In the genomic region with DNA sequence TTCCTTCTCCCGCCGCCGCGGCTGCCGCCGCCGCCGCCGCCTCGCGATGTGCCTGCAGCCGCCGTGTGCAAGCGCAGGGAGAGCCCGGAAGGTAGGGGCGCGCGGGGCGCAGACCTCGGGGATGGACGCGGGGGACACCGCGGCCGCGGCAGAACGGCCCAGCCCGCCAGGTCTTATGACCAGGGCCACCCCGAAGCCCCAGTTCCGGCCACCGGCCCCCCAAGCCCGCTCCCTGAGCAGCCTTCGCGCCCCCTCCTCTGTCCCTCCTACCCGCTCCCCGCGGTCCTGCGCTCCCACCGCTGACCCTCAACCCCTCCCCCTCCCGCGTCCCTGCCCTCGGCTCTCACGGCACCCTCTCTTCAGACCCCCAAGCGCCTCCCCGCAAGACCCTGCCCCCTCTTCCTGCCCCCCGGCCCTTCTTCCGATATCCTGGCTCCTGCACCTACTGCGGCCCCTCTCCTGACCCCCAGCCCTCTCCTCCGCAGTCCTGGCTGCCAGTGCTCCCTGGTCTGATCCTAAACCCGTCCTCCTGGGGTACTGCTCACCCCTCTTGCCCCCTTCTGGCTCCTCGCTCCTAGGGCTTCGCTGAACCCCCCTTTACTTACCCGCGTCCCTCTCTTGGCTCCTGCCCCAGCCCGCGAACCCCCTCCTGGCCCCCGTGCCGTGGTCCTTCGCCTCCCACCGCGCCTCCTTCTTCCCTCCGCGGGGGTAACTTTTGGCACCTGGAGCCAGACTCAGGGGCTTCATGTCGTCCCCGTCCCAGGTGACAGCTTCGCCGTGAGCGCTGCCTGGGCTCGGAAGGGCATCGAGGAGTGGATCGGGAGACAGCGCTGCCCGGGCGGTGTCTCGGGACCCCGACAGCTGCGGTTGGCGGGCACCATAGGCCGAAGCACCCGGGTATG, we compare ENCODE assay signal across 8 cellular contexts. TPM values are rescaled to one million over a fixed set of nuclear protein-coding genes. Genes with fewer than 3 reads are reported as not detected.
DNase-seq lines count a peak whose midpoint lies in the region; ATAC-seq and TF ChIP-seq lines count a peak whose summit lies in the region.

No MANE protein-coding gene starts in this region.

- peaks cover 0 to 7% (median 0%) of the 10 kb centered on the region in 7 donors for H3K9me3 Mint-ChIP-seq in CD14-positive monocyte
- H3K9me3 Mint-ChIP-seq in activated T-helper 17 cell treated with anti-CD3 and anti-CD28 coated beads, Interleukin-2, amount 50 U/mL, for 72 hours = peaks cover 6% of the 10 kb centered on the region

- peaks cover 55 to 71% (median 57%) of the 10 kb centered on the region in 3 donors for H3K27me3 Mint-ChIP-seq in CD14-positive monocyte (ENCODE audit: low read depth in 3 of 3)
- no peaks in the 10 kb centered on the region for H3K27me3 Mint-ChIP-seq in activated T-helper 17 cell treated with anti-CD3 and anti-CD28 coated beads, Interleukin-2, amount 50 U/mL, for 72 hours

- intact Hi-C loops in CD14-positive monocyte (cut with micrococcal nuclease) = loop anchor here (5.0 to 10.0 kb wide), 4 partner anchors 118 to 256 kb away; no protein-coding TSS in a partner anchor

- peak overlapping the region; percentile 62 to 82 for H3K4me3 Mint-ChIP-seq in CD14-positive monocyte
- H3K4me3 Mint-ChIP-seq in activated T-helper 17 cell treated with anti-CD3 and anti-CD28 coated beads, Interleukin-2, amount 50 U/mL, for 72 hours = peak overlapping the region; percentile 58

- H3K27ac Mint-ChIP-seq in CD14-positive monocyte = no peak overlapping the region
- H3K27ac Mint-ChIP-seq in activated T-helper 17 cell treated with anti-CD3 and anti-CD28 coated beads, Interleukin-2, amount 50 U/mL, for 72 hours = no peak overlapping the region

- H3K36me3 Mint-ChIP-seq in CD14-positive monocyte = peaks cover 0 to 2% of the 10 kb centered on the region in 2 donors
- H3K36me3 Mint-ChIP-seq in activated T-helper 17 cell treated with anti-CD3 and anti-CD28 coated beads, Interleukin-2, amount 50 U/mL, for 72 hours (ENCODE audit: low read depth) = no peaks in the 10 kb centered on the region

- TF ChIP-seq CTCF in CD14-positive monocyte (IDR thresholded peaks at IDR 0.05) = no peak

- peak; percentile 26 for ATAC-seq in GM19468 (IDR thresholded peaks at IDR 0.05; ENCODE audit: extremely low read depth, unreplicated experiment)
- ATAC-seq in HG03571 (IDR thresholded peaks at IDR 0.05; ENCODE audit: unreplicated experiment) = peak; percentile 36
- peak; percentile 49 for ATAC-seq in activated T-helper 17 cell treated with anti-CD3 and anti-CD28 coated beads, Interleukin-2, amount 50 U/mL, for 72 hours (replicated peaks)

- peak overlapping the region; percentile 47 for H3K4me3 ChIP-seq in iPS-11a (ENCODE audit: low read depth, low read length)

- DNase-seq in CD14-positive monocyte (ENCODE audit: low spot score) (no peak), NCI-H2196 treated with DMSO at 0.1 percent for 48 hours (lab: John Stamatoyannopoulos, UW; ENCODE audit: unreplicated experiment) (no peak), OCI-M2 (lab: John Stamatoyannopoulos, UW; ENCODE audit: unreplicated experiment) (no peak)
- DNase-seq in stimulated activated CD4-positive, alpha-beta T cell treated with anti-CD3 and anti-CD28 coated beads, Interleukin-1b, Interleukin-23, amount 100 ng/mL, for 48 hours = peak; percentile 30

- peaks cover 4% of the 10 kb centered on the region for H3K4me1 Mint-ChIP-seq in CD14-positive monocyte
- peaks cover 7% of the 10 kb centered on the region for H3K4me1 Mint-ChIP-seq in activated T-helper 17 cell treated with anti-CD3 and anti-CD28 coated beads, Interleukin-2, amount 50 U/mL, for 72 hours

RNA-seq across cellular contexts. Expression of a gene that starts 0.7 kb away (rescaled TPM):
- polyA plus RNA-seq in CD14-positive monocyte = not detected
- total RNA-seq in activated T-helper 17 cell treated with anti-CD3 and anti-CD28 coated beads, Interleukin-2, amount 50 U/mL, for 72 hours = 1 to 10 TPM in 1 of 2 donors, under 1 TPM in 1; 0.66 to 1.3 TPM
